ENCODE assay signal across 8 cellular contexts in the genomic region with DNA sequence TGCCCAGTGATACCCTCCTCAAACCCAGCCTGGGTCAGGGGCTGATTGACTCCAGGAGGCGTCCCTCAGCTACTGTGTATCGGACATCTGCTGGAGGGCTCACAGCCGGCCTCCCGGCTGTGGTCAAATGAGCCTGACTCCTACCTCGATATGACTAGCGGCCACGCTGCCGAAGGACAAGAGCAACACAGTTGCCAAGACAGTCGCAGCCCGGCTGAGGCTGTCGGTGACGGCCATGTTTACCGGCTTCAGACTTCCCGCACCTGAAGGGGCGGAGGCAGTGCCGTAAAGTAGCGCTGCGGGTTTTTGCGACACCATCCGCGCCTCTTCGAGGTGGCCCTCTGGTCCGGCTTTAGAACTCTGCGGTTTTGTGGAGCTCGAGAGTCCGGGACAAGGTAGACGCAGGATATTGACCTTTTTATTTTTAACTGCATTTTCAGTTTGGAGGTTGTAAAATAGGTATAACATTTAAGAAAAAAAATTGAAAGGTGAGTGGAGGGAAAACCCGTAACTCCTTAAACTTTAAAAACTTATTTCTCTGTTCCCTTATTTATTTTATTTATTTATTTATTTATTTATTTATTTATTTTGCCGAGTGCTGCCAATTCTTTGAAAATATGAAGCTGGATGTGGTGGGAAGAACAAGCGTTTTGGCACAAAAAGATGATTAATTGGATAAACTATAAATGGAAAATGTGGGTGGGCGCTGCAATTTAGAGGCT. TPM values are rescaled to one million over a fixed set of nuclear protein-coding genes. Genes with fewer than 3 reads are reported as not detected.
DNase-seq lines count a peak whose midpoint lies in the region; ATAC-seq, FAIRE-seq and TF ChIP-seq lines count a peak whose summit lies in the region.

A gene (minus strand): TSS at position 265 of the 722 bp plus-strand sequence. CDS start 28 bp downstream, at position 237.

- FAIRE-seq in bronchial epithelial cell (lab: Jason Lieb, UNC) (no peak), small intestine (lab: Jason Lieb, UNC) (no peak)

- ATAC-seq in GM18868 (IDR thresholded peaks at IDR 0.05; ENCODE audit: unreplicated experiment), result peak; percentile 96
- ATAC-seq in HG03108 (IDR thresholded peaks at IDR 0.05; ENCODE audit: unreplicated experiment), result peak; percentile 96

- peak within 1 kb of the TSS; percentile 87 to 96 for H3K27ac ChIP-seq in small intestine (ENCODE audit: low read depth in 1 of 2, low read length in 1 of 2)

- H3K4me1 ChIP-seq in small intestine (ENCODE audit: control insufficient read depth in 2 of 2, insufficient read depth in 1 of 2, low read depth in 1 of 2, low read length in 1 of 2), result no peaks in the 10 kb centered on the region

- TF ChIP-seq CTCF in WI38 (IDR thresholded peaks at IDR 0.05; ENCODE audit: low read depth, low read length) (no peak), bronchial epithelial cell (IDR thresholded peaks at IDR 0.05; ENCODE audit: insufficient read depth, low read length, severe bottlenecking) (peak; percentile 18)

- H3K27me3 ChIP-seq in bronchial epithelial cell (ENCODE audit: control insufficient read depth, insufficient read depth, low read length) (no peaks in the 10 kb centered on the region), small intestine (ENCODE audit: control insufficient read depth in 2 of 2, insufficient read depth in 2 of 2, low read length in 2 of 2) (no peaks in the 10 kb centered on the region)

- 0 to 1% (median 0%) methylated on average over 31 of the region's 31 CpGs for WGBS in small intestine, 3 donors

- peak within 1 kb of the TSS; percentile 92 for H3K4me3 ChIP-seq in WI38 (ENCODE audit: low read depth, low read length)
- H3K4me3 ChIP-seq in bronchial epithelial cell (ENCODE audit: low read depth, low read length), result peak within 1 kb of the TSS; percentile 77
- H3K4me3 ChIP-seq in small intestine (ENCODE audit: low read depth in 1 of 2, low read length in 2 of 2), result peak within 1 kb of the TSS; percentile 87 to 98

- in situ Hi-C loops in ACHN (cut with HindIII; ENCODE audit: low pct_ligation_motif_present, low pct_unique_long_range_greater_than_20kb, low sequenced_read_pairs), result no loop called here

- H3K9me3 ChIP-seq in small intestine (ENCODE audit: control insufficient read depth, low read depth), result no peaks in the 10 kb centered on the region

- DNase-seq in ACHN (peak; percentile 92), NCI-H2196 (lab: John Stamatoyannopoulos, UW; ENCODE audit: unreplicated experiment) (peak; percentile 91), bronchial epithelial cell (ENCODE audit: low read depth) (peak; percentile 79), iPS-NIHi11 (ENCODE audit: low spot score) (peak; percentile 85), small intestine (peak; percentile 89)

- H3K36me3 ChIP-seq in bronchial epithelial cell (ENCODE audit: control insufficient read depth, insufficient read depth, low read length) (peaks cover 2% of the 10 kb centered on the region), small intestine (ENCODE audit: control insufficient read depth in 2 of 2, insufficient read depth in 2 of 2, low read length in 2 of 2) (no peaks in the 10 kb centered on the region)

RNA-seq across cellular contexts. Expression of the gene that starts here (rescaled TPM):
- total RNA-seq in bronchial epithelial cell, result 14.3 and 17.4 TPM in 2 replicates
- 10 to 100 TPM in 1 of 3 donors, 1 to 10 TPM in 2; 2.7 to 13.9 (median 4.9) TPM for polyA plus RNA-seq in small intestine

Comparison
In these comparisons a context has a peak if more than half of its experiments do, and no peak if none do; other contexts are left out.
1. Peak in every context shown above with its lines: DNase-seq, ATAC-seq, H3K4me3 ChIP-seq and H3K27ac ChIP-seq.